1 cellular context compared by ENCODE assay signal in the genomic region with DNA sequence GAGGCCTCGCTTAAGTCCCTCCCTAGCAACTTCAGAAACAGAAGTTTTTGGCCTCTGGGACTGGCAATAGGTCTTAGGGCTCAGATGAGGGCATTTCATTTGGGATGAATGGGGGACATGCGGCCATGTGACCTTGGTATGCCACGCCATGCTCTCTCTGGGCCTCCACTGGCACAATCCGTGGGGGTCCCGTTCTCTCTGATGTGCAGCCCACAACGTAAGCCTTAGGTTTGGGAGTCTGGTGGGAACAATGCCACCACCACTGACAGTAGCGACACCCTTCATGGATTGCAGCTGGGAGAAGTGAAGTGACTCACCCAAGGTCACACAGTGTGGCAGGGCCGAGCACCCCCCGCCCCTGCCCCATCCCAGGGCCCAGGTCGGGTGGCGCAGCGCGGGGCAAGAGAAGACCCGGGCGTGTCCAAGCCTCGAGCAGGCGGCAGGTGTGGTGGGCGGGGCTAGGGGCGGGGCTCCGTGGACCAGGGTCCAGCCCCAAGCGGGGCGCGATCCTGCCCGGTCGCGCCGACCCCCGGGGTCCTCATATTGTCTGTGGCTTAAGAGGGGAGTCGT.
TF ChIP-seq lines count a peak whose summit lies in the region.

No MANE protein-coding gene starts in this region.

TF ChIP-seq in IMR-90, 13 proteins besides CTCF, POLR2A, EP300 and RAD21 (continued from another document):
- TF ChIP-seq, protein P1, sequence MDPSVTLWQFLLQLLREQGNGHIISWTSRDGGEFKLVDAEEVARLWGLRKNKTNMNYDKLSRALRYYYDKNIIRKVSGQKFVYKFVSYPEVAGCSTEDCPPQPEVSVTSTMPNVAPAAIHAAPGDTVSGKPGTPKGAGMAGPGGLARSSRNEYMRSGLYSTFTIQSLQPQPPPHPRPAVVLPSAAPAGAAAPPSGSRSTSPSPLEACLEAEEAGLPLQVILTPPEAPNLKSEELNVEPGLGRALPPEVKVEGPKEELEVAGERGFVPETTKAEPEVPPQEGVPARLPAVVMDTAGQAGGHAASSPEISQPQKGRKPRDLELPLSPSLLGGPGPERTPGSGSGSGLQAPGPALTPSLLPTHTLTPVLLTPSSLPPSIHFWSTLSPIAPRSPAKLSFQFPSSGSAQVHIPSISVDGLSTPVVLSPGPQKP (IDR thresholded peaks at IDR 0.05; ENCODE audit: borderline replicate concordance, low read depth, low read length) = no peak
- TF ChIP-seq MAZ (IDR thresholded peaks at IDR 0.05; ENCODE audit: borderline replicate concordance, low read depth, low read length) = no peak
